In the genomic region with DNA sequence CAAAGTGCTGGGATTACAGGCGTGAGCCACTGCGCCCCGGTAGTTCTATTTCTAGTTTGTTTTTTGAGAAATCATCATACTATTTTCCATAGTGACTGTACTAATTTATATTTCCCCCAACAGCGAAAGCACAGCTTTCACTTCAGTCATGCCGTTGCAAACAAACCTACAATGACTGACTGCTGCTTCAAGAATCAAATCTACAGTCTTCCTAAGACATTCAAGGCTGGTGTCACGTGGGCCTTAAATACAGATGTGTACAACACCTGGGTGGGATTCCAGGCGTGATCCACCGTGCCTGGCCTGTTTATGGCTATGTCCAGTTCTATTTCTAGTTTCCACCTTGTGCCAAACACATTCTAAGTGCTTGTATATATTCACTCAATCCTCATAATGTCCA, we compare ENCODE assay signal across 27 cellular contexts.
DNase-seq lines count a peak whose midpoint lies in the region; ATAC-seq and TF ChIP-seq lines count a peak whose summit lies in the region.
"Had no signal": no experiment of that assay in that cellular context is flagged by ENCODE, and none has a peak within 500 bp of the region (broad histone marks: within the 10 kb centered on the region; RNA-seq: fewer than 3 reads in every experiment).

No MANE protein-coding gene starts in this region.

- DNase-seq in activated T-cell treated with anti-CD3 and anti-CD28 coated beads, Interleukin-2, amount 50 U/mL, for 72 hours, result no peak
- DNase-seq in activated T-cell treated with anti-CD3 and anti-CD28 coated beads, Interleukin-2, amount 50 U/mL, for 48 hours, result no peak
- peak; percentile 26 for DNase-seq in amniotic epithelial cell (ENCODE audit: low read depth)
- DNase-seq in fibroblast of peridontal ligament (ENCODE audit: extremely low read depth), result peak; percentile 19
- DNase-seq in stomach, result no peak
- no peak for DNase-seq in T-helper 1 cell
- DNase-seq: activated CD4-positive, alpha-beta T cell treated with anti-CD3 and anti-CD28 coated beads, Interleukin-2, amount 10 ng/mL, durations not matched to agents 24 days and 14 days; activated gamma-delta T cell treated with Interleukin-2 at 50 U/mL for 16 hours; activated naive CD8-positive, alpha-beta T cell treated with anti-CD3 and anti-CD28 coated beads, Interleukin-2, amount 50 U/mL, for 24 hours; activated T-cell treated with anti-CD3 and anti-CD28 coated beads, Interleukin-2, amount 50 U/mL, for 1 hour; Calu3; dermis blood vessel endothelial cell; GOT3; hippocampal formation; KG1; NCI-H1417; NCI-H2029 treated with DMSO at 0.1 percent for 48 hours; NCI-H524 treated with DMSO at 0.1 percent for 48 hours; SHP77; stimulated activated CD4-positive, alpha-beta T cell treated with anti-CD3 and anti-CD28 coated beads, Interleukin-1b, Interleukin-23, amount 100 ng/mL, for 48 hours; stimulated activated naive CD4-positive, alpha-beta T cell treated with Interleukin-2 at 50 U/mL for 16 hours; testis had no signal

- no peaks in the 10 kb centered on the region for H3K27me3 ChIP-seq in stomach
- H3K27me3 ChIP-seq: right atrium auricular region, testis had no signal

- no peak overlapping the region for H3K4me3 ChIP-seq in stomach
- H3K4me3 ChIP-seq: right atrium auricular region, testis had no signal

- H3K4me3 Mint-ChIP-seq in activated T-cell treated with anti-CD3 and anti-CD28 coated beads, Interleukin-2, amount 50 U/mL, for 72 hours, result no peak overlapping the region
- H3K4me3 Mint-ChIP-seq: activated CD4-positive, alpha-beta T cell treated with anti-CD3 and anti-CD28 coated beads, Interleukin-2, amount 10 ng/mL, durations not matched to agents 24 days and 14 days; activated naive CD8-positive, alpha-beta T cell treated with anti-CD3 and anti-CD28 coated beads, Interleukin-2, amount 50 U/mL, for 24 hours; central memory CD8-positive, alpha-beta T cell had no signal

- peaks cover 5 to 37% (median 16%) of the 10 kb centered on the region in 4 donors for H3K4me1 ChIP-seq in stomach
- H3K4me1 ChIP-seq: parathyroid adenoma had no signal

- H3K27me3 Mint-ChIP-seq in activated T-cell treated with anti-CD3 and anti-CD28 coated beads, Interleukin-2, amount 50 U/mL, for 72 hours (ENCODE audit: low read depth), result peaks cover 7% of the 10 kb centered on the region
- H3K27me3 Mint-ChIP-seq: activated CD4-positive, alpha-beta T cell treated with anti-CD3 and anti-CD28 coated beads, Interleukin-2, amount 10 ng/mL, durations not matched to agents 24 days and 14 days; central memory CD8-positive, alpha-beta T cell had no signal

- peak overlapping the region in 3 of 5 donors; percentile 35 to 83 (median 68) for H3K27ac ChIP-seq in stomach
- H3K27ac ChIP-seq: parathyroid adenoma, testis had no signal

- peaks cover 12% of the 10 kb centered on the region for H3K4me1 Mint-ChIP-seq in activated T-cell treated with anti-CD3 and anti-CD28 coated beads, Interleukin-2, amount 50 U/mL, for 72 hours (ENCODE audit: low read depth)
- H3K4me1 Mint-ChIP-seq: activated CD4-positive, alpha-beta T cell treated with anti-CD3 and anti-CD28 coated beads, Interleukin-2, amount 10 ng/mL, durations not matched to agents 24 days and 14 days; central memory CD8-positive, alpha-beta T cell had no signal

- intact Hi-C loops in stomach (cut with DNase I; ENCODE audit: low total_unique reads), result no loop called here

- peak overlapping the region; percentile 64 for H3K27ac Mint-ChIP-seq in activated T-cell treated with anti-CD3 and anti-CD28 coated beads, Interleukin-2, amount 50 U/mL, for 72 hours
- H3K27ac Mint-ChIP-seq: activated CD4-positive, alpha-beta T cell treated with anti-CD3 and anti-CD28 coated beads, Interleukin-2, amount 10 ng/mL, durations not matched to agents 24 days and 14 days; activated naive CD8-positive, alpha-beta T cell treated with anti-CD3 and anti-CD28 coated beads, Interleukin-2, amount 50 U/mL, for 24 hours had no signal

- peak in 1 of 2 donors; percentile 18 for ATAC-seq in activated T-cell treated with anti-CD3 and anti-CD28 coated beads, Interleukin-2, amount 50 U/mL, for 72 hours (replicated peaks in 1 of 2)
- no peak for ATAC-seq in HG02981 (IDR thresholded peaks at IDR 0.05; ENCODE audit: unreplicated experiment)
- no peak for ATAC-seq in GM21528 (IDR thresholded peaks at IDR 0.05; ENCODE audit: low FRiP score, unreplicated experiment)
- ATAC-seq: activated naive CD8-positive, alpha-beta T cell treated with anti-CD3 and anti-CD28 coated beads, Interleukin-2, amount 50 U/mL, for 24 hours had no signal

- H3K9me3 Mint-ChIP-seq in activated T-cell treated with anti-CD3 and anti-CD28 coated beads, Interleukin-2, amount 50 U/mL, for 72 hours, result no peaks in the 10 kb centered on the region
- H3K9me3 Mint-ChIP-seq: activated CD4-positive, alpha-beta T cell treated with anti-CD3 and anti-CD28 coated beads, Interleukin-2, amount 10 ng/mL, durations not matched to agents 24 days and 14 days; activated naive CD8-positive, alpha-beta T cell treated with anti-CD3 and anti-CD28 coated beads, Interleukin-2, amount 50 U/mL, for 24 hours; central memory CD8-positive, alpha-beta T cell had no signal

- TF ChIP-seq POLR2A in stomach (IDR thresholded peaks at IDR 0.05), result no peak

- no peaks in the 10 kb centered on the region for H3K9me3 ChIP-seq in stomach
- H3K9me3 ChIP-seq: right atrium auricular region, testis had no signal

- TF ChIP-seq EP300 in stomach (IDR thresholded peaks at IDR 0.05), result no peak

- TF ChIP-seq CTCF in stomach (IDR thresholded peaks at IDR 0.05), result no peak

- H3K36me3 Mint-ChIP-seq in activated T-cell treated with anti-CD3 and anti-CD28 coated beads, Interleukin-2, amount 50 U/mL, for 72 hours (ENCODE audit: insufficient read depth in 2 of 2), result no peaks in the 10 kb centered on the region

- peaks cover 0 to 18% (median 8%) of the 10 kb centered on the region in 4 donors for H3K36me3 ChIP-seq in stomach
- H3K36me3 ChIP-seq: right atrium auricular region had no signal

- 75 to 88% (median 81%) methylated on average over 8 of the region's 8 CpGs for WGBS in stomach, 5 donors

Comparison
In these comparisons a context has a peak if more than half of its experiments do, and no peak if none do; other contexts are left out.
1. DNase-seq: peak in amniotic epithelial cell (single experiment) and fibroblast of peridontal ligament (single experiment); none in activated T-cell treated with anti-CD3 and anti-CD28 coated beads, Interleukin-2, amount 50 U/mL, for 72 hours (0 of 2), activated T-cell treated with anti-CD3 and anti-CD28 coated beads, Interleukin-2, amount 50 U/mL, for 48 hours (0 of 2), stomach (single experiment) and T-helper 1 cell (0 of 5).